1 cellular context compared by ENCODE assay signal in genomic region chr2:10638093-10638492, GRCh38.
A peak's percentile ranks its signal among the peaks of the same experiment; 100 is the strongest.
TF ChIP-seq lines count a peak whose summit lies in the region.

No MANE protein-coding gene starts in this region.

TF ChIP-seq in K562, 482 proteins besides CTCF, POLR2A, EP300 and RAD21 (continued from another document):
- TF ChIP-seq VEZF1 (CRISPR knock-in tag; IDR thresholded peaks at IDR 0.05) = no peak
- TF ChIP-seq ZBTB9 (CRISPR knock-in tag; IDR thresholded peaks at IDR 0.05) = no peak
- TF ChIP-seq GABPB2 (CRISPR knock-in tag; conservative IDR thresholded peaks at IDR 0.05) = 0 out of 2 replicates have a peak, but pooled peaks have one; percentile 31
- TF ChIP-seq ADNP (tag; IDR thresholded peaks at IDR 0.05) = no peak
- TF ChIP-seq IRF1 (CRISPR knock-in tag; IDR thresholded peaks at IDR 0.05; ENCODE audit: borderline replicate concordance) = no peak
- no peak for TF ChIP-seq ZNF644 (tag; IDR thresholded peaks at IDR 0.05; ENCODE audit: low read depth)
- no peak for TF ChIP-seq E2F3 (CRISPR knock-in tag; IDR thresholded peaks at IDR 0.05)
- no peak for TF ChIP-seq ZBTB43 (CRISPR knock-in tag; IDR thresholded peaks at IDR 0.05)
- no peak for TF ChIP-seq TAF15 (IDR thresholded peaks at IDR 0.05; ENCODE audit: low read depth, low read length)
- no peak for TF ChIP-seq CHD2 (IDR thresholded peaks at IDR 0.05; ENCODE audit: low read depth, low read length)
- peak; percentile 25; the same call in 1 of the 2 replicates for TF ChIP-seq ZNF277 (CRISPR knock-in tag; IDR thresholded peaks at IDR 0.05; ENCODE audit: borderline replicate concordance)
- TF ChIP-seq KAT8 (IDR thresholded peaks at IDR 0.05; ENCODE audit: low read depth) = no peak
- TF ChIP-seq SMARCE1 (IDR thresholded peaks at IDR 0.05) = no peak
TF ChIP-seq in K562: peak in this region for 2.
